ENCODE assay signal across 8 cellular contexts in genomic region chr15:63605816-63606215, GRCh38. TPM values are rescaled to one million over a fixed set of nuclear protein-coding genes. Genes with fewer than 3 reads are reported as not detected.
DNase-seq lines count a peak whose midpoint lies in the region; ATAC-seq, FAIRE-seq and TF ChIP-seq lines count a peak whose summit lies in the region.
"Had no signal": no experiment of that assay in that cellular context is flagged by ENCODE, and none has a peak within 500 bp of the region (broad histone marks: within the 10 kb centered on the region; RNA-seq: fewer than 3 reads in every experiment).

No MANE protein-coding gene starts in this region.

- intact Hi-C loops in mucosa of descending colon (cut with DNase I, micrococcal nuclease) = no loop called here

- 43 to 53% methylated on average over 7 of the region's 7 CpGs for WGBS in tibial nerve, 2 donors

- no peaks in the 10 kb centered on the region for H3K9me3 ChIP-seq in mucosa of descending colon
- no peaks in the 10 kb centered on the region for H3K9me3 ChIP-seq in tibial nerve

- peak overlapping the region in 3 of 4 donors; percentile 4 to 42 (median 5) for H3K27ac ChIP-seq in tibial nerve

- no peak for TF ChIP-seq POLR2A in tibial nerve (IDR thresholded peaks at IDR 0.05)

- DNase-seq in MV-4-11 (lab: John Stamatoyannopoulos, UW) = peak; percentile 72
- peak; percentile 44 for DNase-seq in activated T-cell treated with anti-CD3 and anti-CD28 coated beads for 48 hours (ENCODE audit: low read depth)
- peak in 2 of 3 donors; percentile 38 to 64 for DNase-seq in mucosa of descending colon
- DNase-seq in tibial nerve (ENCODE audit: low spot score in 2 of 2) = no peak
- no peak for DNase-seq in GOT3 (lab: John Stamatoyannopoulos, UW)
- no peak for DNase-seq in HT-29 (ENCODE audit: low spot score)
- no peak for DNase-seq in RCC 7860 (ENCODE audit: low spot score)
- DNase-seq: NCI-H1436 had no signal

- no peaks in the 10 kb centered on the region for H3K27me3 ChIP-seq in tibial nerve

- H3K36me3 ChIP-seq in mucosa of descending colon (ENCODE audit: low read depth) (no peaks in the 10 kb centered on the region), tibial nerve (peaks cover 0 to 40% (median 0%) of the 10 kb centered on the region in 3 donors)

- peaks cover 9% of the 10 kb centered on the region for H3K4me1 ChIP-seq in mucosa of descending colon (ENCODE audit: low read depth)
- H3K4me1 ChIP-seq in tibial nerve = peaks cover 0 to 39% (median 15%) of the 10 kb centered on the region in 4 donors

- H3K4me3 ChIP-seq in mucosa of descending colon = no peak overlapping the region
- H3K4me3 ChIP-seq in tibial nerve = no peak overlapping the region

- no peak for TF ChIP-seq CTCF in mucosa of descending colon (IDR thresholded peaks at IDR 0.05)
- TF ChIP-seq CTCF in tibial nerve (IDR thresholded peaks at IDR 0.05) = no peak

- no peak for TF ChIP-seq EP300 in tibial nerve (IDR thresholded peaks at IDR 0.05)

- FAIRE-seq in RCC 7860 (lab: Jason Lieb, UNC) = no peak

- peak; percentile 12 for ATAC-seq in mucosa of descending colon

RNA-seq across cellular contexts. Expression of gene FBXL22, which starts 8.6 kb away (rescaled TPM):
- total RNA-seq in mucosa of descending colon (10 to 100 TPM in 1 of 3 donors, 1 to 10 TPM in 2; 4.2 to 37.5 (median 5.1) TPM), tibial nerve (1 to 10 TPM in 2 of 4 donors, under 1 TPM in 1, not detected in 1; 0.63 to 2.8 (median 2.7) TPM)
- total RNA-seq in HT-29 (2014; rRNA removed; shearing (Covaris generic)) = 0.68 and 1.0 TPM in 2 replicates

Comparison
In these comparisons a context has a peak if more than half of its experiments do, and no peak if none do; other contexts are left out.
1. DNase-seq: peak in MV-4-11 (single experiment), activated T-cell treated with anti-CD3 and anti-CD28 coated beads for 48 hours (single experiment) and mucosa of descending colon (2 of 3); none in tibial nerve (0 of 2), GOT3 (single experiment), HT-29 (single experiment) and RCC 7860 (single experiment).